2 cellular contexts compared by ENCODE assay signal in genomic region chr20:41261790-41262717, GRCh38.
TF ChIP-seq lines count a peak whose summit lies in the region.

No MANE protein-coding gene starts in this region.

TF ChIP-seq in HEK293, 187 proteins besides CTCF, POLR2A, EP300 and RAD21 (continued from another document):
- TF ChIP-seq SCRT2 (tag by site-specific recombination; IDR thresholded peaks at IDR 0.05), result peak; percentile 57; the same call in 1 of the 2 replicates
- TF ChIP-seq SETDB1 (IDR thresholded peaks at IDR 0.05; ENCODE audit: insufficient read length, low read length), result no peak

TF ChIP-seq in HEK293T, 16 proteins besides CTCF, POLR2A, EP300 and RAD21 (continued from another document):
- TF ChIP-seq PKNOX1 (IDR thresholded peaks at IDR 0.05) (no peak), FOXA1 (IDR thresholded peaks at IDR 0.05) (no peak), NFRKB (IDR thresholded peaks at IDR 0.05) (no peak), ELF4 (IDR thresholded peaks at IDR 0.05) (no peak), FOXM1 (IDR thresholded peaks at IDR 0.05; ENCODE audit: borderline replicate concordance) (no peak), LEF1 (IDR thresholded peaks at IDR 0.05; ENCODE audit: borderline replicate concordance) (no peak), FOXK2 (IDR thresholded peaks at IDR 0.05) (no peak), L3MBTL2 (conservative IDR thresholded peaks at IDR 0.05) (no peak), CTBP1 (IDR thresholded peaks at IDR 0.05; ENCODE audit: borderline replicate concordance) (no peak), SUZ12 (IDR thresholded peaks at IDR 0.05) (no peak)
